In genomic region chr10:89515031-89515841, GRCh38 we compare ENCODE assay signal across 11 cellular contexts. TPM values are rescaled to one million over a fixed set of nuclear protein-coding genes. Genes with fewer than 3 reads are reported as not detected.
DNase-seq lines count a peak whose midpoint lies in the region; ATAC-seq and TF ChIP-seq lines count a peak whose summit lies in the region.
"Had no signal": no experiment of that assay in that cellular context is flagged by ENCODE, and none has a peak within 500 bp of the region (broad histone marks: within the 10 kb centered on the region; RNA-seq: fewer than 3 reads in every experiment).

No MANE protein-coding gene starts in this region.

- H3K36me3 ChIP-seq in SJSA1 (no peaks in the 10 kb centered on the region), parathyroid adenoma (ENCODE audit: control insufficient read depth, insufficient read depth, low read length) (no peaks in the 10 kb centered on the region)

- H3K27ac ChIP-seq in SJSA1, result peak overlapping the region; percentile 98
- H3K27ac ChIP-seq in parathyroid adenoma, result peak overlapping the region; percentile 27

- TF ChIP-seq CTCF in AG09309 (IDR thresholded peaks at IDR 0.05; ENCODE audit: control insufficient read depth, insufficient read depth, low read depth, low read length, missing control alignments), result no peak
- no peak for TF ChIP-seq CTCF in fibroblast of villous mesenchyme (IDR thresholded peaks at IDR 0.05; ENCODE audit: insufficient read depth, low read depth, low read length)
- no peak for TF ChIP-seq CTCF in parathyroid adenoma (IDR thresholded peaks at IDR 0.05)

- H3K4me2 ChIP-seq in parathyroid adenoma (ENCODE audit: low read length), result no peak overlapping the region

- ATAC-seq in HG03025 (IDR thresholded peaks at IDR 0.05; ENCODE audit: low FRiP score, unreplicated experiment), result no peak
- ATAC-seq in GM21526 (IDR thresholded peaks at IDR 0.05; ENCODE audit: low FRiP score, unreplicated experiment), result no peak
- ATAC-seq: Panc1; stimulated activated naive CD8-positive, alpha-beta T cell treated with anti-CD3 and anti-CD28 coated beads, Interleukin-15, Interleukin-2, amounts not matched to agents 100 U/mL and 50 U/mL, for 24 hours had no signal

- H3K9me3 ChIP-seq in SJSA1 (replicated peaks), result no peaks in the 10 kb centered on the region
- no peaks in the 10 kb centered on the region for H3K9me3 ChIP-seq in parathyroid adenoma (ENCODE audit: control insufficient read depth, low read length)

- H3K27me3 ChIP-seq in SJSA1 (replicated peaks) (no peaks in the 10 kb centered on the region), parathyroid adenoma (ENCODE audit: control insufficient read depth, insufficient read depth, low read length) (no peaks in the 10 kb centered on the region)

- DNase-seq in AG09309 (ENCODE audit: low read depth) (peak; percentile 96), SJSA1 (ENCODE audit: low read depth in 1 of 2, low spot score in 2 of 2) (peak; percentile 82 to 90), fibroblast of villous mesenchyme (ENCODE audit: low read depth) (peak; percentile 98), GDM1 (lab: John Stamatoyannopoulos, UW) (no peak), NCI-H1694 treated with DMSO at 0.1 percent for 48 hours (lab: John Stamatoyannopoulos, UW) (no peak)
- DNase-seq: posterior cingulate gyrus; stimulated activated naive CD8-positive, alpha-beta T cell treated with anti-CD3 and anti-CD28 coated beads, Interleukin-15, Interleukin-2, amounts not matched to agents 100 U/mL and 50 U/mL, for 24 hours had no signal

- H3K79me2 ChIP-seq in parathyroid adenoma, result no peaks in the 10 kb centered on the region

- H3K4me1 ChIP-seq in SJSA1 (replicated peaks), result peaks cover 45% of the 10 kb centered on the region
- H3K4me1 ChIP-seq in parathyroid adenoma, result no peaks in the 10 kb centered on the region

- H3K9ac ChIP-seq in parathyroid adenoma, result no peak overlapping the region

- H3K4me3 ChIP-seq in AG09309 (ENCODE audit: control insufficient read depth, low read depth, low read length), result no peak overlapping the region
- peak overlapping the region; percentile 8 for H3K4me3 ChIP-seq in SJSA1
- peak overlapping the region; percentile 21 for H3K4me3 ChIP-seq in fibroblast of villous mesenchyme (ENCODE audit: low read depth, low read length)
- no peak overlapping the region for H3K4me3 ChIP-seq in parathyroid adenoma (ENCODE audit: low read depth, low read length)

- H2AFZ ChIP-seq in parathyroid adenoma, result no peak overlapping the region

RNA-seq across cellular contexts. Expression of gene SLC16A12, which starts 20.2 kb away (rescaled TPM):
- total RNA-seq in SJSA1 (2014; rRNA removed; shearing (Covaris generic)), result 0.34 TPM in 1 of 2 replicates, not detected in the other
- total RNA-seq in fibroblast of villous mesenchyme, result under 0.01 TPM in 2 replicates

Comparison
In these comparisons a context has a peak if more than half of its experiments do, and no peak if none do; other contexts are left out.
1. DNase-seq: peak in AG09309 (single experiment), SJSA1 (2 of 2) and fibroblast of villous mesenchyme (single experiment); none in GDM1 (single experiment) and NCI-H1694 treated with DMSO at 0.1 percent for 48 hours (single experiment).
2. H3K4me3 ChIP-seq: peak in SJSA1 (single experiment) and fibroblast of villous mesenchyme (single experiment); none in AG09309 (single experiment) and parathyroid adenoma (single experiment).